8 cellular contexts compared by ENCODE assay signal in genomic region chr2:105919826-105920225, GRCh38.
DNase-seq lines count a peak whose midpoint lies in the region; ATAC-seq and TF ChIP-seq lines count a peak whose summit lies in the region.

No MANE protein-coding gene starts in this region.

- H3K4me1 ChIP-seq in SJCRH30: peaks cover 24% of the 10 kb centered on the region
- H3K4me1 ChIP-seq in body of pancreas: peaks cover 6% of the 10 kb centered on the region
- no peaks in the 10 kb centered on the region for H3K4me1 ChIP-seq in lower lobe of right lung

- TF ChIP-seq CTCF in GM12872 (IDR thresholded peaks at IDR 0.05; ENCODE audit: insufficient read depth, low read depth, low read length) (peak; percentile 68), body of pancreas (IDR thresholded peaks at IDR 0.05) (peak in 4 of 7 experiments; percentile 14 to 29 (median 26)), lower lobe of right lung (IDR thresholded peaks at IDR 0.05) (peak; percentile 39)

- H3K9me3 ChIP-seq in SJCRH30 (replicated peaks) (peaks cover 11% of the 10 kb centered on the region), body of pancreas (peaks cover 0 to 5% (median 0%) of the 10 kb centered on the region in 3 donors), lower lobe of right lung (peaks cover 6% of the 10 kb centered on the region)

- ATAC-seq in body of pancreas (no peak), lower lobe of right lung (no peak), HG03439 (IDR thresholded peaks at IDR 0.05; ENCODE audit: unreplicated experiment) (no peak), HG03159 (IDR thresholded peaks at IDR 0.05; ENCODE audit: unreplicated experiment) (no peak)

- TF ChIP-seq POLR2A in body of pancreas (IDR thresholded peaks at IDR 0.05): no peak

- peak overlapping the region; percentile 80 for H3K27ac ChIP-seq in SJCRH30
- H3K27ac ChIP-seq in body of pancreas: peak overlapping the region; percentile 32 to 75 (median 67)
- no peak overlapping the region for H3K27ac ChIP-seq in lower lobe of right lung

- intact Hi-C loops in body of pancreas (cut with DNase I): no loop called here
- intact Hi-C loops in lower lobe of right lung (cut with DNase I): no loop called here

- DNase-seq in SJCRH30 (peak; percentile 89 to 95), body of pancreas (no peak), lower lobe of right lung (no peak), SK-N-DZ (ENCODE audit: low spot score) (no peak), cerebellar nuclear complex (lab: John Stamatoyannopoulos, UW) (no peak)

- no peak overlapping the region for H3K4me3 ChIP-seq in SJCRH30
- H3K4me3 ChIP-seq in body of pancreas: no peak overlapping the region
- no peak overlapping the region for H3K4me3 ChIP-seq in lower lobe of right lung

- H3K36me3 ChIP-seq in SJCRH30 (no peaks in the 10 kb centered on the region), body of pancreas (replicated peaks in 1 of 2; ENCODE audit: insufficient read depth in 1 of 2, low read depth in 2 of 2) (no peaks in the 10 kb centered on the region), lower lobe of right lung (no peaks in the 10 kb centered on the region)

- no peaks in the 10 kb centered on the region for H3K27me3 ChIP-seq in SJCRH30
- H3K27me3 ChIP-seq in body of pancreas: no peaks in the 10 kb centered on the region
- no peaks in the 10 kb centered on the region for H3K27me3 ChIP-seq in lower lobe of right lung (ENCODE audit: low read depth)

Comparison
In these comparisons a context has a peak if more than half of its experiments do, and no peak if none do; other contexts are left out.
1. DNase-seq: peak in SJCRH30 (2 of 2); none in body of pancreas (0 of 4), lower lobe of right lung (single experiment), SK-N-DZ (single experiment) and cerebellar nuclear complex (0 of 2).
2. Peak in every context shown above with its lines, with median percentiles within 50 percentile points of each other: CTCF ChIP-seq.